Comparison of ENCODE assay signal across 27 cellular contexts in the genomic region with DNA sequence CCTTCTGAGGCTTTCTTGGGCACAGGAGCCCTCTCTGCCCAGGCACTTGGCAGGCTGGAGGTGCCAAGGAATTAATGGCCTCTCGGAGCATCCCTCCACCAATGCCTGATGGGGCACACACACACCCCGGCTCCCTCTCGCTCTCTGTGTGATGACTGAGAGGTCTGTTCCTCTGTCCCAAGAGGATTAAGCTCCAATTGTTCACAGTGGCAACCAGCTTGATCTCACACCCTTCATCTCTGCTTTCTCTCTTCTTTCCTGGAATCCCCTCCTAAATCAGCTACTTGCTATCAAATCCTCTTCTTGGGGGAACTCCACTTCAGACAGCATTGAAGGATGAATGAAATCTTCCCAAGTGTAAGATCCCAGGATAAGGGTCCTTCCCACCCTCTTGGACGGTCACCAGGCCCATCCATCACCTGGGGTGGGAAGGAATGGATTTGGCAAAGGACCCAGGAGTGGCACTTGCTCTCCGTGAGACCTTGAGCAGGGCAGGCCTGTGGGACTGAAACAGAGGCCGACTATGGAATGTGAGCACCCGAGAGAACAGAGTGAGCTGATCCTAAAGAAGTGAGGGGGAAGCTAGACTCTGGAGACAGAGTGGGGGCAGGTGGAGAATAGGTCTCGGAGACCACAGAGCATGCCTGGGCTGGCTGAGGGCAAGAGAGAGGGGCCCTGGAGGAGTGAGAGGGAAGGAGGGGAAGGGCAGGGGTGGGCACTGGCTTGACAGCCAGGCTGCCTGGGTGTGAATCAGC.
"Had no signal": no experiment of that assay in that cellular context is flagged by ENCODE, and none has a peak within 500 bp of the region (broad histone marks: within the 10 kb centered on the region; RNA-seq: fewer than 3 reads in every experiment).

No MANE protein-coding gene starts in this region.

- H3K4me1 ChIP-seq: colonic mucosa, foreskin keratinocyte, psoas muscle had no signal

- H3K27ac ChIP-seq: colonic mucosa, esophagus muscularis mucosa, foreskin keratinocyte, gastroesophageal sphincter, heart right ventricle, ovary, psoas muscle, skin epidermis, spleen, testis, tibial artery had no signal

- ATAC-seq: foreskin keratinocyte; gastroesophageal sphincter; heart right ventricle; left lobe of liver; mucosa of descending colon; psoas muscle; right cardiac atrium; stimulated activated memory B cell treated with anti-CD40 and anti-IgM and Interleukin-4, amounts not matched to agents 10 μg/mL and 1 μg/mL and 100 μg/mL, for 72 hours; stimulated activated naive CD8-positive, alpha-beta T cell treated with anti-CD3 and anti-CD28 coated beads, Interleukin-15, Interleukin-2, amounts not matched to agents 100 U/mL and 50 U/mL, for 24 hours had no signal

- H3K27me3 ChIP-seq: colonic mucosa, ovary, testis had no signal

- H3K36me3 ChIP-seq: colonic mucosa, esophagus muscularis mucosa, gastroesophageal sphincter, heart right ventricle, ovary, spleen, tibial artery had no signal

- H3K4me3 ChIP-seq: colonic mucosa, esophagus muscularis mucosa, gastroesophageal sphincter, heart right ventricle, lung, mucosa of descending colon, ovary, psoas muscle, skin epidermis, spleen, testis, tibial artery had no signal

- DNase-seq: colonic mucosa; dermis blood vessel endothelial cell; effector memory CD4-positive, alpha-beta T cell; foreskin keratinocyte; glutamatergic neuron; heart right ventricle; hippocampal formation; immature natural killer cell; islet precursor cell; mucosa of descending colon; naive B cell; occipital lobe; ovary; psoas muscle; right cardiac atrium; spleen; stimulated activated CD4-positive, alpha-beta T cell treated with anti-CD3 and anti-CD28 coated beads, Interleukin-4, amount 100 ng/mL, for 4 hours; stimulated activated naive CD8-positive, alpha-beta T cell treated with anti-CD3 and anti-CD28 coated beads, Interleukin-15, Interleukin-2, amounts not matched to agents 100 U/mL and 50 U/mL, for 24 hours; substantia nigra; testis; tibial artery had no signal
